8 cellular contexts compared by ENCODE assay signal in genomic region chr6:13485303-13485702, GRCh38. TPM values are rescaled to one million over a fixed set of nuclear protein-coding genes. Genes with fewer than 3 reads are reported as not detected.
DNase-seq lines count a peak whose midpoint lies in the region; ATAC-seq and TF ChIP-seq lines count a peak whose summit lies in the region.

No MANE protein-coding gene starts in this region.

- ATAC-seq in T-helper 17 cell: no peak

- H3K4me3 Mint-ChIP-seq in T-helper 17 cell: peak overlapping the region; percentile 96

- peaks cover 32% of the 10 kb centered on the region for H3K4me1 Mint-ChIP-seq in T-helper 17 cell

- H3K27me3 Mint-ChIP-seq in T-helper 17 cell: peaks cover 38% of the 10 kb centered on the region

- H3K27ac Mint-ChIP-seq in T-helper 17 cell: peak overlapping the region; percentile 11

- POLR2A ChIA-PET in HEK293T (lab: Yijun Ruan, JAX): interaction anchor here (1.1 to 2.1 kb wide), 2 partner anchors 64 to 89 kb away, joined by 3 to 17 read pairs; partner anchors contain the start of gene SIRT5

- DNase-seq in H7 (no peak), T-helper 17 cell (no peak), foreskin fibroblast (no peak), DMS53 (lab: John Stamatoyannopoulos, UW) (no peak), ureter (ENCODE audit: low spot score) (no peak), HEK293T (ENCODE audit: extremely low spot score) (no peak), AML-193 (lab: John Stamatoyannopoulos, UW) (no peak)

- peaks cover 3% of the 10 kb centered on the region for H3K36me3 Mint-ChIP-seq in T-helper 17 cell (ENCODE audit: low read depth)

- H3K4me2 ChIP-seq in skeletal muscle satellite cell (ENCODE audit: low read length): peak overlapping the region; percentile 92

- CTCF ChIA-PET in HEK293T (lab: Yijun Ruan, JAX): no interaction called here

- H3K4me3 ChIP-seq in H7 (ENCODE audit: insufficient read depth, low read depth, low read length) (peak overlapping the region; percentile 69), foreskin fibroblast (ENCODE audit: low read depth in 1 of 2, low read length in 2 of 2) (peak overlapping the region; percentile 68 to 84), skeletal muscle satellite cell (ENCODE audit: low read length) (peak overlapping the region; percentile 91)

- no peaks in the 10 kb centered on the region for H3K9me3 ChIP-seq in T-helper 17 cell (ENCODE audit: control insufficient read depth, low read length, poor library complexity, severe bottlenecking)
- no peaks in the 10 kb centered on the region for H3K9me3 ChIP-seq in skeletal muscle satellite cell (replicated peaks; ENCODE audit: low read length)

- peaks cover 10% of the 10 kb centered on the region for H3K4me1 ChIP-seq in skeletal muscle satellite cell (ENCODE audit: control insufficient read depth, insufficient read depth, low read length)

- TF ChIP-seq CTCF in foreskin fibroblast (IDR thresholded peaks at IDR 0.05; ENCODE audit: low read depth, low read length): no peak

- H3K27me3 ChIP-seq in H7 (ENCODE audit: control insufficient read depth, insufficient read depth, low read length): peaks cover 33% of the 10 kb centered on the region
- H3K27me3 ChIP-seq in skeletal muscle satellite cell (ENCODE audit: control insufficient read depth, insufficient read depth, low read length): no peaks in the 10 kb centered on the region

- peak overlapping the region; percentile 63 for H3K9ac ChIP-seq in skeletal muscle satellite cell (ENCODE audit: low read depth, low read length)

- H3K36me3 ChIP-seq in H7 (replicated peaks; ENCODE audit: control insufficient read depth, insufficient read depth, low read length) (no peaks in the 10 kb centered on the region), skeletal muscle satellite cell (ENCODE audit: insufficient read depth, low read length) (no peaks in the 10 kb centered on the region)

TF ChIP-seq in HEK293T, 16 proteins besides CTCF, POLR2A, EP300 and RAD21:
- no peak for TF ChIP-seq PKNOX1 (IDR thresholded peaks at IDR 0.05)
- no peak for TF ChIP-seq LEF1 (IDR thresholded peaks at IDR 0.05; ENCODE audit: borderline replicate concordance)
- no peak for TF ChIP-seq ARNT (IDR thresholded peaks at IDR 0.05)
- TF ChIP-seq FOXK2 (IDR thresholded peaks at IDR 0.05): no peak
- TF ChIP-seq HDGF (IDR thresholded peaks at IDR 0.05; ENCODE audit: borderline replicate concordance): no peak
- no peak for TF ChIP-seq NFRKB (IDR thresholded peaks at IDR 0.05)
- no peak for TF ChIP-seq BHLHE40 (IDR thresholded peaks at IDR 0.05; ENCODE audit: borderline replicate concordance)
- TF ChIP-seq SUZ12 (IDR thresholded peaks at IDR 0.05): no peak
- no peak for TF ChIP-seq FOXM1 (IDR thresholded peaks at IDR 0.05; ENCODE audit: borderline replicate concordance)
- no peak for TF ChIP-seq ZNF384 (IDR thresholded peaks at IDR 0.05)
- no peak for TF ChIP-seq SP1 (IDR thresholded peaks at IDR 0.05)
- TF ChIP-seq TARDBP (IDR thresholded peaks at IDR 0.05): no peak
- no peak for TF ChIP-seq FOXA1 (IDR thresholded peaks at IDR 0.05)
- TF ChIP-seq ELF4 (IDR thresholded peaks at IDR 0.05): no peak
- no peak for TF ChIP-seq L3MBTL2 (conservative IDR thresholded peaks at IDR 0.05)
- no peak for TF ChIP-seq CTBP1 (IDR thresholded peaks at IDR 0.05; ENCODE audit: borderline replicate concordance)

RNA-seq across cellular contexts. Expression of gene GFOD1, which starts 2.1 kb away (rescaled TPM):
- total RNA-seq in H7 (2014; rRNA removed; shearing (Covaris generic)): 3.4 and 4.4 TPM in 2 replicates
- total RNA-seq in T-helper 17 cell (1 to 10 TPM; 1.4 to 3.1 TPM), ureter (19.3 TPM)
- total RNA-seq in skeletal muscle satellite cell (2012; rRNA removed): 3.5 TPM in 2 replicates
